24 cellular contexts compared by ENCODE assay signal in genomic region chr3:41276191-41276590, GRCh38.
"Had no signal": no experiment of that assay in that cellular context is flagged by ENCODE, and none has a peak within 500 bp of the region (broad histone marks: within the 10 kb centered on the region; RNA-seq: fewer than 3 reads in every experiment).

No MANE protein-coding gene starts in this region.

- H3K4me3 ChIP-seq: colonic mucosa, esophagus muscularis mucosa, gastrocnemius medialis, lower lobe of right lung, ovary, psoas muscle, suprapubic skin, thyroid gland, vagina had no signal

- ATAC-seq: gastrocnemius medialis; left ventricle myocardium superior; lower lobe of right lung; natural killer cell; psoas muscle; right cardiac atrium; stimulated activated naive CD8-positive, alpha-beta T cell treated with anti-CD3 and anti-CD28 coated beads, Interleukin-15, amount 100 ng/mL, for 72 hours had no signal

- FAIRE-seq: keratinocyte, small intestine had no signal

- H3K27ac ChIP-seq: colonic mucosa, esophagus muscularis mucosa, gastrocnemius medialis, lower lobe of right lung, ovary, psoas muscle, suprapubic skin, thyroid gland, vagina had no signal

- H3K4me1 ChIP-seq: colonic mucosa, esophagus muscularis mucosa, gastrocnemius medialis, lower lobe of right lung, psoas muscle, suprapubic skin, thyroid gland, vagina had no signal

- H3K9me3 ChIP-seq: colonic mucosa, esophagus muscularis mucosa, gastrocnemius medialis, lower lobe of right lung, ovary, psoas muscle, suprapubic skin, thyroid gland, vagina had no signal

- DNase-seq: colonic mucosa; effector CD8-positive, alpha-beta T cell; endodermal cell; gastrocnemius medialis; head of caudate nucleus; left ventricle myocardium superior; lower lobe of right lung; natural killer cell; occipital lobe; ovary; posterior cingulate gyrus; psoas muscle; right cardiac atrium; small intestine; stimulated activated CD4-positive, alpha-beta T cell treated with anti-CD3 and anti-CD28 coated beads, Interleukin-15, amount 100 ng/mL, for 24 hours; stimulated activated CD4-positive, alpha-beta T cell treated with anti-CD3 and anti-CD28 coated beads, Interleukin-2, amount 100 ng/mL, for 48 hours; stimulated activated CD8-positive, alpha-beta memory T cell treated with anti-CD3 and anti-CD28 coated beads, Interleukin-4, amount 100 ng/mL, for 48 hours; stimulated activated naive CD4-positive, alpha-beta T cell; stimulated activated naive CD8-positive, alpha-beta T cell treated with anti-CD3 and anti-CD28 coated beads, Interleukin-15, amount 100 ng/mL, for 72 hours; thyroid gland had no signal
